In the genomic region with DNA sequence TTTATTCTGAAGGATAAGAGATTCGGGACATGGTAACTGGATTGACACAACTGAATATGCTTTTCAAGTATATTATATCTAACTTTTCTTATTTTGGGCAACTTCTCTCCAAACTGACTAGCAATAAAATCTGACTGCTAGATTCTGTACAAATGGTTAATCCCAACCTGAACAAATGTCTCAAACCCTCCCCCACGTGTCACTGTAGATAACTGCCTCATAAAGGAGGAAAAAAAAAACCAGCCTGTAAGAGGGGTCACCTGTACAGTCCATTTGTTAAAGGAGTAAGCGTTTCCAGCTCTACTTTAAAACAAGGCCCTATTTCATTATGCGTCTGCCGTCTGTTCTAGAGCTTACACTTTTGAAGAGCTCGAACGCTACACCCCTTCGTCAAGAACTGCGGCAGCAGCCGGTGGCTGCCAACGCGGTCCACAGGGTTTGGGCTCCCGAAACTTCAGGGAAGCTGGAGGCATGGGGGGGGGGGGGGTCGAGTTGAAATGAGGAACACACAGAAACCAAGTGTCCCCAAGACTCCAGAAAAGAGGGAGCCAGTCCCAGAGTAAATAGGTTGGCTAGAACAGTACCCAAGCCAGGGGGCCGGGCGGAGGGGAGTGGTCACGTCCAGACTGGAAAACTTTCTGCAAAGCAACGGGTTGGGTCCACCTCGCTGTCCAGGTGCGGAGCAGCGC, we compare ENCODE assay signal across 8 cellular contexts. TPM values are rescaled to one million over a fixed set of nuclear protein-coding genes. Genes with fewer than 3 reads are reported as not detected.
DNase-seq lines count a peak whose midpoint lies in the region; ATAC-seq and TF ChIP-seq lines count a peak whose summit lies in the region.

No MANE protein-coding gene starts in this region.

- H3K27ac ChIP-seq in Panc1 (ENCODE audit: low read length): peak overlapping the region; percentile 90

- POLR2A ChIA-PET in Panc1 (lab: Charles Lee): no interaction called here

- H3K9me3 ChIP-seq in Panc1 (ENCODE audit: control insufficient read depth, insufficient read depth, low read depth, low read length) (no peaks in the 10 kb centered on the region), mononuclear cell (ENCODE audit: low read depth, low read length) (no peaks in the 10 kb centered on the region)

- H3K9me3 Mint-ChIP-seq in effector memory CD8-positive, alpha-beta T cell: no peaks in the 10 kb centered on the region

- ATAC-seq in GM19328 (IDR thresholded peaks at IDR 0.05; ENCODE audit: unreplicated experiment): peak; percentile 60
- ATAC-seq in HG03196 (IDR thresholded peaks at IDR 0.05; ENCODE audit: unreplicated experiment): peak; percentile 57
- peak; percentile 90 for ATAC-seq in Panc1
- ATAC-seq in effector memory CD8-positive, alpha-beta T cell (replicated peaks): peak; percentile 39

- intact Hi-C loops in Panc1 (cut with micrococcal nuclease; ENCODE audit: unreplicated experiment): no loop called here

- BruUV-seq in Panc1 (replicated peaks; lab: Mats Ljungman, UMichigan): no TSS peak

- DNase-seq in CD1c-positive myeloid dendritic cell (ENCODE audit: extremely low spot score): peak; percentile 48
- no peak for DNase-seq in Panc1 (ENCODE audit: low read depth, low spot score)
- DNase-seq in effector memory CD8-positive, alpha-beta T cell: no peak
- DNase-seq in ACHN: no peak
- no peak for DNase-seq in GM19238 (ENCODE audit: insufficient read length, low spot score)

- H3K4me1 ChIP-seq in Panc1 (ENCODE audit: control insufficient read depth, insufficient read depth, low read length): peaks cover 30% of the 10 kb centered on the region
- H3K4me1 ChIP-seq in mononuclear cell (ENCODE audit: insufficient read depth, low read length): peaks cover 21% of the 10 kb centered on the region

- H3K27ac Mint-ChIP-seq in effector memory CD8-positive, alpha-beta T cell: peak overlapping the region; percentile 93 to 97

- no peaks in the 10 kb centered on the region for H3K27me3 Mint-ChIP-seq in effector memory CD8-positive, alpha-beta T cell

- in situ Hi-C loops in Panc1 (cut with HindIII; ENCODE audit: low pct_unique_long_range_greater_than_20kb, low sequenced_read_pairs) (no loop called here), ACHN (cut with HindIII; ENCODE audit: low pct_ligation_motif_present, low pct_unique_long_range_greater_than_20kb, low sequenced_read_pairs) (no loop called here)

- no peaks in the 10 kb centered on the region; the same call in none of the 2 replicates for H3K36me3 ChIP-seq in Panc1 (ENCODE audit: control insufficient read depth, insufficient read depth, low read length)

- TF ChIP-seq CTCF in Panc1 (IDR thresholded peaks at IDR 0.05): no peak

- H3K4me3 Mint-ChIP-seq in effector memory CD8-positive, alpha-beta T cell: peak overlapping the region; percentile 85 to 88

- H3K36me3 Mint-ChIP-seq in effector memory CD8-positive, alpha-beta T cell (ENCODE audit: insufficient read depth): peaks cover 7% of the 10 kb centered on the region

- H3K4me3 ChIP-seq in Panc1 (ENCODE audit: low read depth in 2 of 2, low read length in 2 of 2) (peak overlapping the region; percentile 87 to 97), mononuclear cell (ENCODE audit: low read length) (peak overlapping the region; percentile 79)

- peaks cover 40 to 56% of the 10 kb centered on the region in 2 donors for H3K4me1 Mint-ChIP-seq in effector memory CD8-positive, alpha-beta T cell (ENCODE audit: low read depth in 2 of 2)

- H3K27me3 ChIP-seq in Panc1 (ENCODE audit: control insufficient read depth, insufficient read depth, low read length) (no peaks in the 10 kb centered on the region), mononuclear cell (ENCODE audit: insufficient read depth, low read length) (no peaks in the 10 kb centered on the region)

- CTCF ChIA-PET in Panc1 (lab: Charles Lee): no interaction called here

RNA-seq across cellular contexts. Expression of gene COG5, which starts 0.5 kb away (rescaled TPM):
- total RNA-seq in Panc1 (2021; ENCODE audit: unreplicated experiment) (29.1 TPM), mononuclear cell (78.9 TPM)
- polyA plus RNA-seq in Panc1 (2012; ENCODE audit: insufficient read length): 10.5 TPM

RNA-seq across cellular contexts. Expression of gene DUS4L, which starts 0.6 kb away (rescaled TPM):
- total RNA-seq in Panc1 (2021; ENCODE audit: unreplicated experiment) (9.1 TPM), mononuclear cell (13.9 TPM)
- 3.7 TPM for polyA plus RNA-seq in Panc1 (2012; ENCODE audit: insufficient read length)

RNA-seq across cellular contexts. Expression of gene BCAP29, which starts 16.8 kb away (rescaled TPM):
- total RNA-seq in Panc1 (2021; ENCODE audit: unreplicated experiment) (71.7 TPM), mononuclear cell (26.7 TPM)
- polyA plus RNA-seq in Panc1 (2012; ENCODE audit: insufficient read length): 38.3 TPM

Comparison
In these comparisons a context has a peak if more than half of its experiments do, and no peak if none do; other contexts are left out.
1. ATAC-seq: peak in every context shown above with its lines; median percentile 90 in Panc1; 60 in GM19328; 57 in HG03196; 39 in effector memory CD8-positive, alpha-beta T cell.